In the genomic region with DNA sequence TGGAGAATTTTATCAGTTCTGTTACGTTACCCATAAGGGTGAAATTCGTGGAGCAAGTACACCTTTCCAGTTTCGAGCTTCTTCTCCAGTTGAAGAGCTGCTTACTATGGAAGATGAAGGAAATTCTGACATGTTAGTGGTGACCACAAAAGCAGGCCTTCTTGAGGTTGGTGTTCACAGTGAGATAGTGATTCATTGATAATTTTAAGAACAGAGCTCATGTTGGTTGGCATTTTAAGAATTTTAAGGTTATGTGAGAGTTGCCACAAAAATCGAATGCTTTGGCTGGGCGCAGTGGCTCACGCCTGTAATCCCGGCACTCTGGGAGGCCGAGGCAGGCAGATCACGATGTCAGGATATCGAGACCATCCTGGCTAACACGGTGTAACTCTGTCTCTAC, we compare ENCODE assay signal across 27 cellular contexts.
"Had no signal": no experiment of that assay in that cellular context is flagged by ENCODE, and none has a peak within 500 bp of the region (broad histone marks: within the 10 kb centered on the region; RNA-seq: fewer than 3 reads in every experiment).

No MANE protein-coding gene starts in this region.

- H3K27me3 ChIP-seq: adrenal gland, body of pancreas, Peyer's patch, SJCRH30 had no signal

- H3K4me1 ChIP-seq: Peyer's patch, SJCRH30 had no signal

- H3K27ac ChIP-seq: adrenal gland, body of pancreas, Peyer's patch, RWPE1, SJCRH30, WERI-Rb-1 had no signal

- DNase-seq: activated CD4-positive, alpha-beta memory T cell treated with anti-CD3 and anti-CD28 coated beads, Interleukin-2, amount 10 ng/mL, durations not matched to agents 7 days and 5 days; activated CD4-positive, alpha-beta T cell treated with anti-CD3 and anti-CD28 coated beads for 36 hours; activated CD4-positive, alpha-beta T cell treated with anti-CD3 and anti-CD28 coated beads, Interleukin-2, amount 50 U/mL, for 1 hour; activated CD8-positive, alpha-beta memory T cell treated with anti-CD3 and anti-CD28 coated beads, Interleukin-2, amount 50 U/mL, for 4 hours; activated naive CD4-positive, alpha-beta T cell treated with anti-CD3 and anti-CD28 coated beads, Interleukin-2, amount 50 U/mL, for 16 hours; activated naive CD8-positive, alpha-beta T cell treated with anti-CD3 and anti-CD28 coated beads, Interleukin-2, amount 10 ng/mL, durations not matched to agents 7 days and 5 days; activated T-cell treated with anti-CD3 and anti-CD28 coated beads, Interleukin-2, amount 50 U/mL, for 72 hours; adrenal gland; anterior cingulate cortex; body of pancreas; central memory CD4-positive, alpha-beta T cell; Karpas-422; NCI-H1092; NCI-H1417; NCI-H1930; NCI-H2171; NCI-H2227 treated with DMSO at 0.1 percent for 48 hours; NCI-H526 treated with DMSO at 0.1 percent for 48 hours; NK-92 treated with Interleukin-12 subunit alpha and Interleukin-12 subunit beta, amount 100 ng/mL, for 24 hours; OCI-M1; Peyer's patch; Right ventricle myocardium superior; SJCRH30; SK-N-SH; T-helper 1 cell; WERI-Rb-1 had no signal

- H3K4me3 ChIP-seq: adrenal gland, body of pancreas, Peyer's patch, SJCRH30 had no signal

- H3K9me3 ChIP-seq: body of pancreas, Peyer's patch, SJCRH30, SK-N-SH had no signal

- ATAC-seq: activated CD4-positive, alpha-beta T cell treated with anti-CD3 and anti-CD28 coated beads for 36 hours; activated T-cell treated with anti-CD3 and anti-CD28 coated beads, Interleukin-2, amount 50 U/mL, for 72 hours; body of pancreas had no signal

- H3K9ac ChIP-seq: SK-N-SH had no signal

- H3K4me2 ChIP-seq: SK-N-SH had no signal
